In the genomic region with DNA sequence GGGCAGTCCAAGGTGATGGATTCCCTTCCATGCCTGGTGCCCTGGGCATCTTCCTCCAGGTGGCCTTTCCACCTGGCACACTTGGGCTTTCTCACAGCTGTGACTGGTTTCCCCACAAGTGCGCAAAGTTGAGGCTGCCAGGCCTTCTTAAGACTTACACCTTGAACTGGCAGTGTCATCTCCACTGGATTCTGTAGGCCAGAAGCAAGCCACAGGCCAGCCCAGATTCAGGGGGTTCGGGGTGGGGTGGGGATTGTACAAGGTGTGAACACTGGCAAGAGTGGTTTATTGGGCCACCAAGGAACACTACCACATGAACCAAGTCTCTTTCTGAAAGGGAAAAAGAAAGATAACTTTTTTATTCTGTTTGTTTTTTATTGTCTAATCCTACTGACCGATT, we compare ENCODE assay signal across 23 cellular contexts. TPM values are rescaled to one million over a fixed set of nuclear protein-coding genes. Genes with fewer than 3 reads are reported as not detected.
A peak's percentile ranks its signal among the peaks of the same experiment; 100 is the strongest.
DNase-seq lines count a peak whose midpoint lies in the region; ATAC-seq, FAIRE-seq and TF ChIP-seq lines count a peak whose summit lies in the region.
"Had no signal": no experiment of that assay in that cellular context is flagged by ENCODE, and none has a peak within 500 bp of the region (broad histone marks: within the 10 kb centered on the region; RNA-seq: fewer than 3 reads in every experiment).

No MANE protein-coding gene starts in this region.

- no peak for FAIRE-seq in pancreas (lab: Jason Lieb, UNC)
- FAIRE-seq: HTR-8/SVneo had no signal

- no peak for ATAC-seq in activated CD8-positive, alpha-beta T cell treated with anti-CD3 and anti-CD28 coated beads for 36 hours
- no peak for ATAC-seq in activated CD8-positive, alpha-beta T cell treated with anti-CD3 and anti-CD28 coated beads, Interleukin-2, amount 10 ng/mL, durations not matched to agents 7 days and 5 days
- ATAC-seq in CD4-positive, alpha-beta T cell (ENCODE audit: poor library complexity): no peak
- ATAC-seq in left lobe of liver (peak; percentile 21), pancreas (peak in 3 of 4 donors; percentile 28 to 39 (median 33))
- ATAC-seq: GM23338 had no signal

- no peaks in the 10 kb centered on the region for H3K9me3 ChIP-seq in CD4-positive, alpha-beta T cell (ENCODE audit: control insufficient read depth, low read length)
- no peaks in the 10 kb centered on the region for H3K9me3 ChIP-seq in pancreas
- H3K9me3 ChIP-seq: BE2C, SK-N-SH had no signal

- no peak overlapping the region for H3K4me3 ChIP-seq in pancreas
- H3K4me3 ChIP-seq: GM23338, MG63 had no signal

- H3K36me3 Mint-ChIP-seq in activated CD8-positive, alpha-beta T cell treated with anti-CD3 and anti-CD28 coated beads for 36 hours (ENCODE audit: low read depth): peaks cover 9% of the 10 kb centered on the region
- peaks cover 23% of the 10 kb centered on the region for H3K36me3 Mint-ChIP-seq in activated CD8-positive, alpha-beta T cell treated with anti-CD3 and anti-CD28 coated beads, Interleukin-2, amount 10 ng/mL, durations not matched to agents 7 days and 5 days (ENCODE audit: low read depth)
- H3K36me3 Mint-ChIP-seq in CD4-positive, alpha-beta T cell (ENCODE audit: low read depth): peaks cover 9% of the 10 kb centered on the region

- no peaks in the 10 kb centered on the region for H3K27me3 ChIP-seq in CD4-positive, alpha-beta T cell (ENCODE audit: control insufficient read depth, insufficient read depth, low read length)
- H3K27me3 ChIP-seq in pancreas: no peaks in the 10 kb centered on the region
- H3K27me3 ChIP-seq: BE2C, MG63 had no signal

- H3K4me1 Mint-ChIP-seq in activated CD8-positive, alpha-beta T cell treated with anti-CD3 and anti-CD28 coated beads for 36 hours (ENCODE audit: low read depth): peaks cover 84% of the 10 kb centered on the region
- H3K4me1 Mint-ChIP-seq in activated CD8-positive, alpha-beta T cell treated with anti-CD3 and anti-CD28 coated beads, Interleukin-2, amount 10 ng/mL, durations not matched to agents 7 days and 5 days (ENCODE audit: low read depth): peaks cover 67% of the 10 kb centered on the region
- peaks cover 89% of the 10 kb centered on the region for H3K4me1 Mint-ChIP-seq in CD4-positive, alpha-beta T cell (ENCODE audit: low read depth)

- no peaks in the 10 kb centered on the region for H3K27me3 Mint-ChIP-seq in activated CD8-positive, alpha-beta T cell treated with anti-CD3 and anti-CD28 coated beads for 36 hours
- no peaks in the 10 kb centered on the region for H3K27me3 Mint-ChIP-seq in activated CD8-positive, alpha-beta T cell treated with anti-CD3 and anti-CD28 coated beads, Interleukin-2, amount 10 ng/mL, durations not matched to agents 7 days and 5 days (ENCODE audit: low read depth)
- no peaks in the 10 kb centered on the region for H3K27me3 Mint-ChIP-seq in CD4-positive, alpha-beta T cell

- POLR2A ChIA-PET in activated CD8-positive, alpha-beta T cell treated with anti-CD3 and anti-CD28 coated beads for 36 hours (lab: Charles Lee): no interaction called here
- POLR2A ChIA-PET in activated CD8-positive, alpha-beta T cell treated with anti-CD3 and anti-CD28 coated beads, Interleukin-2, amount 10 ng/mL, durations not matched to agents 7 days and 5 days (lab: Charles Lee): no interaction called here
- POLR2A ChIA-PET in CD4-positive, alpha-beta T cell (lab: Charles Lee): interaction anchor here (1.1 kb wide), 1 partner anchor 20 kb away, joined by 3 read pairs; no protein-coding TSS in a partner anchor

- H3K4me1 ChIP-seq in pancreas: peaks cover 5 to 10% (median 8%) of the 10 kb centered on the region in 3 donors
- H3K4me1 ChIP-seq: BE2C had no signal

- H3K36me3 ChIP-seq in pancreas: no peaks in the 10 kb centered on the region
- H3K36me3 ChIP-seq: BE2C had no signal

- no peak overlapping the region for H3K27ac ChIP-seq in CD4-positive, alpha-beta T cell (ENCODE audit: low read depth, low read length)
- no peak overlapping the region for H3K27ac ChIP-seq in pancreas
- H3K27ac ChIP-seq: 22Rv1 had no signal

- no peak for TF ChIP-seq CTCF in activated CD8-positive, alpha-beta T cell treated with anti-CD3 and anti-CD28 coated beads for 36 hours (IDR thresholded peaks at IDR 0.05)
- no peak for TF ChIP-seq CTCF in CD4-positive, alpha-beta T cell (IDR thresholded peaks at IDR 0.05)
- no peak for TF ChIP-seq CTCF in pancreas (IDR thresholded peaks at IDR 0.05)

- no peak overlapping the region for H3K4me3 Mint-ChIP-seq in activated CD8-positive, alpha-beta T cell treated with anti-CD3 and anti-CD28 coated beads for 36 hours
- H3K4me3 Mint-ChIP-seq in activated CD8-positive, alpha-beta T cell treated with anti-CD3 and anti-CD28 coated beads, Interleukin-2, amount 10 ng/mL, durations not matched to agents 7 days and 5 days: no peak overlapping the region
- H3K4me3 Mint-ChIP-seq in CD4-positive, alpha-beta T cell: peak overlapping the region; percentile 23
- H3K4me3 Mint-ChIP-seq: CD14-positive monocyte, GM23338, H9 had no signal

- H3K27ac Mint-ChIP-seq in activated CD8-positive, alpha-beta T cell treated with anti-CD3 and anti-CD28 coated beads for 36 hours: peak overlapping the region; percentile 69
- no peak overlapping the region for H3K27ac Mint-ChIP-seq in activated CD8-positive, alpha-beta T cell treated with anti-CD3 and anti-CD28 coated beads, Interleukin-2, amount 10 ng/mL, durations not matched to agents 7 days and 5 days
- peak overlapping the region; percentile 71 for H3K27ac Mint-ChIP-seq in CD4-positive, alpha-beta T cell
- H3K27ac Mint-ChIP-seq: GM23338 had no signal

- no peaks in the 10 kb centered on the region for H3K9me3 Mint-ChIP-seq in activated CD8-positive, alpha-beta T cell treated with anti-CD3 and anti-CD28 coated beads for 36 hours
- H3K9me3 Mint-ChIP-seq in activated CD8-positive, alpha-beta T cell treated with anti-CD3 and anti-CD28 coated beads, Interleukin-2, amount 10 ng/mL, durations not matched to agents 7 days and 5 days (ENCODE audit: insufficient read depth): no peaks in the 10 kb centered on the region
- no peaks in the 10 kb centered on the region for H3K9me3 Mint-ChIP-seq in CD4-positive, alpha-beta T cell
- H3K9me3 Mint-ChIP-seq: CD14-positive monocyte, GM23338, H9 had no signal

- no peak for DNase-seq in activated CD8-positive, alpha-beta T cell treated with anti-CD3 and anti-CD28 coated beads for 36 hours
- DNase-seq in activated CD8-positive, alpha-beta T cell treated with anti-CD3 and anti-CD28 coated beads, Interleukin-2, amount 10 ng/mL, durations not matched to agents 7 days and 5 days: no peak
- no peak for DNase-seq in CD4-positive, alpha-beta T cell
- DNase-seq in left lobe of liver (ENCODE audit: low spot score) (no peak), pancreas (peak in 1 of 6 donors; percentile 22), NCI-H510A (lab: John Stamatoyannopoulos, UW) (no peak), NCI-H1436 treated with DMSO at 0.1 percent for 48 hours (lab: John Stamatoyannopoulos, UW) (no peak), T-helper 1 cell (no peak)
- DNase-seq: BE2C, COR-L47, DMS53, H9, KG1, MG63, NCI-H1694, NCI-H2107, NCI-H524 treated with DMSO at 0.1 percent for 48 hours, NCI-H774, SK-N-SH had no signal

- CTCF ChIA-PET in activated CD8-positive, alpha-beta T cell treated with anti-CD3 and anti-CD28 coated beads for 36 hours (lab: Charles Lee): no interaction called here
- CTCF ChIA-PET in activated CD8-positive, alpha-beta T cell treated with anti-CD3 and anti-CD28 coated beads, Interleukin-2, amount 10 ng/mL, durations not matched to agents 7 days and 5 days (lab: Charles Lee): no interaction called here
- CTCF ChIA-PET in CD4-positive, alpha-beta T cell (lab: Charles Lee): no interaction called here

- 80 to 83% methylated on average over 3 of the region's 3 CpGs for WGBS in pancreas, 2 donors

- intact Hi-C loops in activated CD8-positive, alpha-beta T cell treated with anti-CD3 and anti-CD28 coated beads for 36 hours (cut with micrococcal nuclease): no loop called here
- intact Hi-C loops in CD4-positive, alpha-beta T cell (cut with DNase I, micrococcal nuclease): loop anchor here in 1 of 2 experiments (2.0 kb wide), 1 partner anchor 15 kb away; no protein-coding TSS in a partner anchor
- intact Hi-C loops in pancreas (cut with DNase I): no loop called here

RNA-seq across cellular contexts. Expression of a gene that starts 27.2 kb away (rescaled TPM):
- 10 to 100 TPM; 57.5 to 58.7 TPM for total RNA-seq in activated CD8-positive, alpha-beta T cell treated with anti-CD3 and anti-CD28 coated beads for 36 hours
- total RNA-seq in activated CD8-positive, alpha-beta T cell treated with anti-CD3 and anti-CD28 coated beads, Interleukin-2, amount 10 ng/mL, durations not matched to agents 7 days and 5 days: 10 to 100 TPM; 83.2 to 86.1 TPM
- 100 to 1,000 TPM; 135 to 145 TPM for total RNA-seq in CD4-positive, alpha-beta T cell
- 21.6 TPM for total RNA-seq in left lobe of liver
- 10 to 100 TPM; 20.4 to 37.9 (median 23.2) TPM for total RNA-seq in pancreas
- polyA plus RNA-seq in pancreas: 10 to 100 TPM; 10.4 to 15.5 TPM

Comparison
In these comparisons a context has a peak if more than half of its experiments do, and no peak if none do; other contexts are left out.
1. ATAC-seq: peak in left lobe of liver (single experiment) and pancreas (3 of 4); none in activated CD8-positive, alpha-beta T cell treated with anti-CD3 and anti-CD28 coated beads for 36 hours (single experiment), activated CD8-positive, alpha-beta T cell treated with anti-CD3 and anti-CD28 coated beads, Interleukin-2, amount 10 ng/mL, durations not matched to agents 7 days and 5 days (single experiment) and CD4-positive, alpha-beta T cell (single experiment).